Comparison of ENCODE assay signal across 8 cellular contexts in genomic region chr10:108204528-108205313, GRCh38.
DNase-seq lines count a peak whose midpoint lies in the region; ATAC-seq and TF ChIP-seq lines count a peak whose summit lies in the region.

No MANE protein-coding gene starts in this region.

- H3K9me3 Mint-ChIP-seq in CD8-positive, alpha-beta T cell = peaks cover 17% of the 10 kb centered on the region

- no peaks in the 10 kb centered on the region for H4K20me1 ChIP-seq in SU-DHL-6 (ENCODE audit: low read depth, low read length)

- ATAC-seq in GM18498 (IDR thresholded peaks at IDR 0.05; ENCODE audit: unreplicated experiment) (peak; percentile 77), HG03457 (IDR thresholded peaks at IDR 0.05; ENCODE audit: unreplicated experiment) (peak; percentile 76), HG03442 (IDR thresholded peaks at IDR 0.05; ENCODE audit: unreplicated experiment) (no peak)
- ATAC-seq in CD8-positive, alpha-beta T cell = no peak

- no peak overlapping the region for H3K4me3 ChIP-seq in SU-DHL-6 (ENCODE audit: insufficient read depth, low read length, poor library complexity, severe bottlenecking)
- H3K4me3 ChIP-seq in CD8-positive, alpha-beta T cell (ENCODE audit: low read depth, low read length) = no peak overlapping the region

- DNase-seq in A172 (ENCODE audit: low spot score) = peak; percentile 48
- peak; percentile 55 for DNase-seq in kidney glomerular epithelial cell (lab: John Stamatoyannopoulos, UW)
- DNase-seq in CD8-positive, alpha-beta T cell = no peak
- DNase-seq in NCI-H2107 (lab: John Stamatoyannopoulos, UW) = no peak

- no peaks in the 10 kb centered on the region for H3K79me2 ChIP-seq in SU-DHL-6 (ENCODE audit: insufficient read depth, low read length)

- no peaks in the 10 kb centered on the region for H3K27me3 ChIP-seq in SU-DHL-6 (ENCODE audit: low read length)
- no peaks in the 10 kb centered on the region for H3K27me3 ChIP-seq in CD8-positive, alpha-beta T cell (ENCODE audit: insufficient read depth, low read length)

- no peak overlapping the region for H3K4me2 ChIP-seq in SU-DHL-6 (ENCODE audit: low read depth, low read length, poor library complexity, severe bottlenecking)

- intact Hi-C loops in CD8-positive, alpha-beta T cell (cut with DNase I, micrococcal nuclease) = no loop called here

- no peak overlapping the region for H3K9ac ChIP-seq in SU-DHL-6 (ENCODE audit: low read length)

- H3K27ac Mint-ChIP-seq in CD8-positive, alpha-beta T cell = no peak overlapping the region

- POLR2A ChIA-PET in CD8-positive, alpha-beta T cell (lab: Charles Lee) = interaction anchor here (0.7 kb wide), 1 partner anchor 554 kb away, joined by 3 read pairs; no protein-coding TSS in a partner anchor

- H3K27me3 Mint-ChIP-seq in CD8-positive, alpha-beta T cell (ENCODE audit: low read depth) = no peaks in the 10 kb centered on the region

- CTCF ChIA-PET in CD8-positive, alpha-beta T cell (lab: Charles Lee) = no interaction called here

- H3K9me3 ChIP-seq in SU-DHL-6 (ENCODE audit: insufficient read depth, low read length) = no peaks in the 10 kb centered on the region
- no peaks in the 10 kb centered on the region for H3K9me3 ChIP-seq in CD8-positive, alpha-beta T cell (ENCODE audit: low read length)

- H3K27ac ChIP-seq in SU-DHL-6 (ENCODE audit: low read depth, low read length) = no peak overlapping the region
- no peak overlapping the region for H3K27ac ChIP-seq in CD8-positive, alpha-beta T cell (ENCODE audit: low read depth, low read length)

- peak; percentile 41 for TF ChIP-seq CTCF in SU-DHL-6 (IDR thresholded peaks at IDR 0.05; ENCODE audit: insufficient read depth, low read length, poor library complexity, severe bottlenecking)
- TF ChIP-seq CTCF in CD8-positive, alpha-beta T cell (IDR thresholded peaks at IDR 0.05) = no peak

- no peaks in the 10 kb centered on the region for H3K36me3 Mint-ChIP-seq in CD8-positive, alpha-beta T cell

- H3F3A ChIP-seq in SU-DHL-6 (ENCODE audit: insufficient read depth) = no peaks in the 10 kb centered on the region

- H2AFZ ChIP-seq in SU-DHL-6 (ENCODE audit: low read depth, low read length, severe bottlenecking) = no peak overlapping the region

- H3K36me3 ChIP-seq in SU-DHL-6 (ENCODE audit: low read length) = no peaks in the 10 kb centered on the region
- no peaks in the 10 kb centered on the region for H3K36me3 ChIP-seq in CD8-positive, alpha-beta T cell (ENCODE audit: insufficient read depth, low read length)

- no peaks in the 10 kb centered on the region for H3K9me2 ChIP-seq in SU-DHL-6 (replicated peaks; ENCODE audit: insufficient read depth, low read length)

- no peak overlapping the region for H3K4me3 Mint-ChIP-seq in CD8-positive, alpha-beta T cell

- H3K4me1 Mint-ChIP-seq in CD8-positive, alpha-beta T cell (ENCODE audit: low read depth) = no peaks in the 10 kb centered on the region

- no peaks in the 10 kb centered on the region for H3K4me1 ChIP-seq in CD8-positive, alpha-beta T cell (ENCODE audit: insufficient read depth, low read length)

Comparison
In these comparisons a context has a peak if more than half of its experiments do, and no peak if none do; other contexts are left out.
1. DNase-seq: peak in A172 (single experiment) and kidney glomerular epithelial cell (single experiment); none in CD8-positive, alpha-beta T cell (0 of 7) and NCI-H2107 (single experiment).
2. ATAC-seq: peak in GM18498 (single experiment) and HG03457 (single experiment); none in HG03442 (single experiment) and CD8-positive, alpha-beta T cell (single experiment).